ENCODE assay signal across 1 cellular context in the genomic region with DNA sequence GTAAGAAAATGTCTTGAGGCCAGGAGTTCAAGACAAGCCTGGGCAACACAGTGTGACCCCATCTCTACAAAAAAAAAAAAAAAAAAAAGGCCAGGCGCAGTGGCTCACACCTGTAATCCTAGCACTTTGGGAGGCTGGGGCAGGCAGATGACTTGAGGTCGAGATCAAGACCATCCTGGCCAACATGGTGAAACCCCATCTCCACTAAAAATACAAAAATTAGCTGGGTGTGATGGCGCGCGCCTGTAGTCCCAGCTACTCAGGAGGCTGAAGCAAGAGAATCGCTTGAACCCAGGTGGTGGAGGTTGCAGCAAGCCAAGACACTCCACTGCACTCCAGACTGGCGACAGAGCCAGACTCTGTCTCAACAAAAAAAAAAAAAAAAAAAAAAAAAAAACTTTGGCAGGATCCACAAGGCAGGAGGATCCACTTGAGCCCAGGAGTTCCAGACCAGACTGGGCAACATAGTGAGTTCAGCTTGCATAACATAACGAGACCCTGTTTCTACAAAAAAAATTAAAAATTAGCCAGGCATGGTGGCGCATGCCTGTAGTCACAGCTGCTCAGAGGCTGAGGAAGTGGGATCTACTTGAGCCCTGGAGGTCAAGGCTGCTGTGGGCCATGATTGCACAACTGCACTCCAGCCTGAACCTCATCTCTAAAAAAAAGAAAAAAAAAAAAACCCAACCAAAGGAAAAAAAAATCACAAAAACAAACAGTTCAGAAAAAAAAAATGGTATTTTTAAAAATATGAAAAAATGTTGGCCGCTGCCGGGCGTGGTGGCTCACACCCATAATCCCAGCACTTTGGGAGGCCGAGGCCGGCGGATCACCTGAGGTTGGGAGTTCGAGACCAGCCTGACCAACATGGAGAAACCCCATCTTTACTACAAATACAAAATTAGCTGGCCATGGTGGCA.
TF ChIP-seq lines count a peak whose summit lies in the region.
"Not testable (repeated sequence)": the region's sequence is repeated elsewhere in the genome, so short reads cannot be mapped to it uniquely, and the experiment has no call there.

No MANE protein-coding gene starts in this region.

TF ChIP-seq in HepG2, 621 proteins besides CTCF, POLR2A, EP300 and RAD21 (continued from another document and continues in another):
- TF ChIP-seq, protein P1, sequence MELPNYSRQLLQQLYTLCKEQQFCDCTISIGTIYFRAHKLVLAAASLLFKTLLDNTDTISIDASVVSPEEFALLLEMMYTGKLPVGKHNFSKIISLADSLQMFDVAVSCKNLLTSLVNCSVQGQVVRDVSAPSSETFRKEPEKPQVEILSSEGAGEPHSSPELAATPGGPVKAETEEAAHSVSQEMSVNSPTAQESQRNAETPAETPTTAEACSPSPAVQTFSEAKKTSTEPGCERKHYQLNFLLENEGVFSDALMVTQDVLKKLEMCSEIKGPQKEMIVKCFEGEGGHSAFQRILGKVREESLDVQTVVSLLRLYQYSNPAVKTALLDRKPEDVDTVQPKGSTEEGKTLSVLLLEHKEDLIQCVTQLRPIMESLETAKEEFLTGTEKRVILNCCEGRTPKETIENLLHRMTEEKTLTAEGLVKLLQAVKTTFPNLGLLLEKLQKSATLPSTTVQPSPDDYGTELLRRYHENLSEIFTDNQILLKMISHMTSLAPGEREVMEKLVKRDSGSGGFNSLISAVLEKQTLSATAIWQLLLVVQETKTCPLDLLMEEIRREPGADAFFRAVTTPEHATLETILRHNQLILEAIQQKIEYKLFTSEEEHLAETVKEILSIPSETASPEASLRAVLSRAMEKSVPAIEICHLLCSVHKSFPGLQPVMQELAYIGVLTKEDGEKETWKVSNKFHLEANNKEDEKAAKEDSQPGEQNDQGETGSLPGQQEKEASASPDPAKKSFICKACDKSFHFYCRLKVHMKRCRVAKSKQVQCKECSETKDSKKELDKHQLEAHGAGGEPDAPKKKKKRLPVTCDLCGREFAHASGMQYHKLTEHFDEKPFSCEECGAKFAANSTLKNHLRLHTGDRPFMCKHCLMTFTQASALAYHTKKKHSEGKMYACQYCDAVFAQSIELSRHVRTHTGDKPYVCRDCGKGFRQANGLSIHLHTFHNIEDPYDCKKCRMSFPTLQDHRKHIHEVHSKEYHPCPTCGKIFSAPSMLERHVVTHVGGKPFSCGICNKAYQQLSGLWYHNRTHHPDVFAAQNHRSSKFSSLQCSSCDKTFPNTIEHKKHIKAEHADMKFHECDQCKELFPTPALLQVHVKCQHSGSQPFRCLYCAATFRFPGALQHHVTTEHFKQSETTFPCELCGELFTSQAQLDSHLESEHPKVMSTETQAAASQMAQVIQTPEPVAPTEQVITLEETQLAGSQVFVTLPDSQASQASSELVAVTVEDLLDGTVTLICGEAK (IDR thresholded peaks at IDR 0.05): peak; percentile 18; the same call in 1 of the 2 replicates
- TF ChIP-seq, protein P1 (CRISPR knock-in tag; IDR thresholded peaks at IDR 0.05): peak; percentile 86
- TF ChIP-seq ZNF331 (CRISPR knock-in tag; IDR thresholded peaks at IDR 0.05): peak; percentile 72
- TF ChIP-seq SP140L (CRISPR knock-in tag; IDR thresholded peaks at IDR 0.05; ENCODE audit: borderline replicate concordance): 0 out of 2 replicates have a peak, but pooled peaks have one; percentile 71
- TF ChIP-seq, protein P2, sequence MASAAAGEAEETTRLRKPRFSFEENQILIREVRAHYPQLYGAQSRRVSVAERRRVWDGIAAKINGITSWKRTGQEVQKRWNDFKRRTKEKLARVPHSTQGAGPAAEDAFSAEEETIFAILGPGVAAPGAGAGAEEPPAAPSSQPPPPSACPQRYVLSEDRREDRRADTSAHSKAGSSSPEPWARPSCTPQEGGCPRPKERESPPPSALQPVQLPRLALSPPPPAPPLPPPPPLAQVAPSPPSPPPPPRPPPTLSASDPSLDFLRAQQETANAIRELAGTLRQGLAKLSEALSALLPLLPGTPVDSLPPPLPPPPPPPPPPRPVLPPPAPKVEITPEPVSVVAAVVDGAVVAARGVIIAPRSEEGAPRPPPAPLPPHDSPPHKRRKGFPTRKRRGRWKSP (CRISPR knock-in tag; IDR thresholded peaks at IDR 0.05): peak; percentile 62; the same call in 1 of the 2 replicates
- TF ChIP-seq ZFP37 (CRISPR knock-in tag; IDR thresholded peaks at IDR 0.05; ENCODE audit: borderline replicate concordance): 0 out of 2 replicates have a peak, but pooled peaks have one; percentile 16
- peak; percentile 42 for TF ChIP-seq MEIS2 (CRISPR knock-in tag; IDR thresholded peaks at IDR 0.05)
- 0 out of 2 replicates have a peak, but pooled peaks have one; percentile 33 for TF ChIP-seq ARID3A (IDR thresholded peaks at IDR 0.05; ENCODE audit: low read depth, low read length)
- peak; percentile 81 for TF ChIP-seq HDAC1 (CRISPR knock-in tag; IDR thresholded peaks at IDR 0.05)
- peak; percentile 55 for TF ChIP-seq ARNT2 (CRISPR knock-in tag; IDR thresholded peaks at IDR 0.05; ENCODE audit: low read depth)
- TF ChIP-seq, protein P3, sequence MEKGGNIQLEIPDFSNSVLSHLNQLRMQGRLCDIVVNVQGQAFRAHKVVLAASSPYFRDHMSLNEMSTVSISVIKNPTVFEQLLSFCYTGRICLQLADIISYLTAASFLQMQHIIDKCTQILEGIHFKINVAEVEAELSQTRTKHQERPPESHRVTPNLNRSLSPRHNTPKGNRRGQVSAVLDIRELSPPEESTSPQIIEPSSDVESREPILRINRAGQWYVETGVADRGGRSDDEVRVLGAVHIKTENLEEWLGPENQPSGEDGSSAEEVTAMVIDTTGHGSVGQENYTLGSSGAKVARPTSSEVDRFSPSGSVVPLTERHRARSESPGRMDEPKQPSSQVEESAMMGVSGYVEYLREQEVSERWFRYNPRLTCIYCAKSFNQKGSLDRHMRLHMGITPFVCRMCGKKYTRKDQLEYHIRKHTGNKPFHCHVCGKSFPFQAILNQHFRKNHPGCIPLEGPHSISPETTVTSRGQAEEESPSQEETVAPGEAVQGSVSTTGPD (CRISPR knock-in tag; IDR thresholded peaks at IDR 0.05): peak; percentile 57; the same call in 1 of the 2 replicates
- TF ChIP-seq ZBTB20 (CRISPR knock-in tag; IDR thresholded peaks at IDR 0.05; ENCODE audit: borderline replicate concordance, low read depth): 0 out of 2 replicates have a peak, but pooled peaks have one; percentile 68
- TF ChIP-seq ZNF317 (CRISPR knock-in tag; IDR thresholded peaks at IDR 0.05): peak; percentile 75
- TF ChIP-seq SRF (IDR thresholded peaks at IDR 0.05; ENCODE audit: low read depth, low read length): 0 out of 2 replicates have a peak, but pooled peaks have one; percentile 5
- TF ChIP-seq SALL1 (CRISPR knock-in tag; IDR thresholded peaks at IDR 0.05): peak; percentile 99
- peak; percentile 90; the same call in 1 of the 2 replicates for TF ChIP-seq ZNF614 (CRISPR knock-in tag; IDR thresholded peaks at IDR 0.05; ENCODE audit: borderline replicate concordance)
- TF ChIP-seq PITX1 (CRISPR knock-in tag; IDR thresholded peaks at IDR 0.05): peak; percentile 91
- TF ChIP-seq, protein P4, sequence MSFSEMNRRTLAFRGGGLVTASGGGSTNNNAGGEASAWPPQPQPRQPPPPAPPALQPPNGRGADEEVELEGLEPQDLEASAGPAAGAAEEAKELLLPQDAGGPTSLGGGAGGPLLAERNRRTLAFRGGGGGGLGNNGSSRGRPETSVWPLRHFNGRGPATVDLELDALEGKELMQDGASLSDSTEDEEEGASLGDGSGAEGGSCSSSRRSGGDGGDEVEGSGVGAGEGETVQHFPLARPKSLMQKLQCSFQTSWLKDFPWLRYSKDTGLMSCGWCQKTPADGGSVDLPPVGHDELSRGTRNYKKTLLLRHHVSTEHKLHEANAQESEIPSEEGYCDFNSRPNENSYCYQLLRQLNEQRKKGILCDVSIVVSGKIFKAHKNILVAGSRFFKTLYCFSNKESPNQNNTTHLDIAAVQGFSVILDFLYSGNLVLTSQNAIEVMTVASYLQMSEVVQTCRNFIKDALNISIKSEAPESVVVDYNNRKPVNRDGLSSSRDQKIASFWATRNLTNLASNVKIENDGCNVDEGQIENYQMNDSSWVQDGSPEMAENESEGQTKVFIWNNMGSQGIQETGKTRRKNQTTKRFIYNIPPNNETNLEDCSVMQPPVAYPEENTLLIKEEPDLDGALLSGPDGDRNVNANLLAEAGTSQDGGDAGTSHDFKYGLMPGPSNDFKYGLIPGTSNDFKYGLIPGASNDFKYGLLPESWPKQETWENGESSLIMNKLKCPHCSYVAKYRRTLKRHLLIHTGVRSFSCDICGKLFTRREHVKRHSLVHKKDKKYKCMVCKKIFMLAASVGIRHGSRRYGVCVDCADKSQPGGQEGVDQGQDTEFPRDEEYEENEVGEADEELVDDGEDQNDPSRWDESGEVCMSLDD (CRISPR knock-in tag; IDR thresholded peaks at IDR 0.05; ENCODE audit: borderline replicate concordance): peak; percentile 60; the same call in 1 of the 2 replicates
- peak; percentile 97 for TF ChIP-seq RARA (CRISPR knock-in tag; IDR thresholded peaks at IDR 0.05)
- peak; percentile 98 for TF ChIP-seq PHF21A (CRISPR knock-in tag; IDR thresholded peaks at IDR 0.05)
- TF ChIP-seq ZHX2 (IDR thresholded peaks at IDR 0.05; ENCODE audit: low read depth): peak; percentile 66; the same call in 1 of the 2 replicates
- not testable (repeated sequence) for TF ChIP-seq ZHX2 (CRISPR knock-in tag; IDR thresholded peaks at IDR 0.05; ENCODE audit: borderline replicate concordance)
- TF ChIP-seq, protein P5, sequence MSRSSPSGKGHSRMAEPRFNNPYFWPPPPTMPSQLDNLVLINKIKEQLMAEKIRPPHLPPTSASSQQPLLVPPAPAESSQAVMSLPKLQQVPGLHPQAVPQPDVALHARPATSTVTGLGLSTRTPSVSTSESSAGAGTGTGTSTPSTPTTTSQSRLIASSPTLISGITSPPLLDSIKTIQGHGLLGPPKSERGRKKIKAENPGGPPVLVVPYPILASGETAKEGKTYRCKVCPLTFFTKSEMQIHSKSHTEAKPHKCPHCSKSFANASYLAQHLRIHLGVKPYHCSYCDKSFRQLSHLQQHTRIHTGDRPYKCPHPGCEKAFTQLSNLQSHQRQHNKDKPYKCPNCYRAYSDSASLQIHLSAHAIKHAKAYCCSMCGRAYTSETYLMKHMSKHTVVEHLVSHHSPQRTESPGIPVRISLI (CRISPR knock-in tag; IDR thresholded peaks at IDR 0.05; ENCODE audit: borderline replicate concordance): peak; percentile 99
